ENCODE assay signal across 15 cellular contexts in genomic region chr7:1081931-1082401, GRCh38. TPM values are rescaled to one million over a fixed set of nuclear protein-coding genes. Genes with fewer than 3 reads are reported as not detected.
DNase-seq lines count a peak whose midpoint lies in the region; ATAC-seq and TF ChIP-seq lines count a peak whose summit lies in the region.
"Had no signal": no experiment of that assay in that cellular context is flagged by ENCODE, and none has a peak within 500 bp of the region (broad histone marks: within the 10 kb centered on the region; RNA-seq: fewer than 3 reads in every experiment).

No MANE protein-coding gene starts in this region.

- no peaks in the 10 kb centered on the region for H3K9me3 ChIP-seq in thyroid gland
- H3K9me3 ChIP-seq: HAP-1 had no signal

- intact Hi-C loops in thyroid gland (cut with DNase I), result no loop called here

- TF ChIP-seq RAD21 in Ishikawa (IDR thresholded peaks at IDR 0.05; ENCODE audit: low read depth), result no peak

- no peak overlapping the region for H3K4me3 ChIP-seq in thyroid gland (replicated peaks in 1 of 3)
- H3K4me3 ChIP-seq: HAP-1 had no signal

- no peaks in the 10 kb centered on the region for H3K27me3 ChIP-seq in thyroid gland
- H3K27me3 ChIP-seq: foreskin keratinocyte had no signal

- no peaks in the 10 kb centered on the region for H3K36me3 ChIP-seq in thyroid gland
- H3K36me3 ChIP-seq: HAP-1 had no signal

- peak; percentile 63; the same call in 1 of the 2 replicates for TF ChIP-seq EP300 in Ishikawa (IDR thresholded peaks at IDR 0.05; ENCODE audit: borderline replicate concordance)

- DNase-seq in COR-L47 (lab: John Stamatoyannopoulos, UW) (peak; percentile 60), RPMI7951 (ENCODE audit: low read depth) (peak; percentile 24), left kidney (ENCODE audit: low read depth, low spot score) (peak; percentile 86), occipital lobe (lab: John Stamatoyannopoulos, UW) (no peak), thyroid gland (no peak)
- DNase-seq in stimulated activated CD4-positive, alpha-beta T cell treated with anti-CD3 and anti-CD28 coated beads, Interleukin-4, amount 100 ng/mL, for 1 hour, result no peak
- DNase-seq: activated CD4-positive, alpha-beta T cell treated with anti-CD3 and anti-CD28 coated beads for 36 hours; activated T-cell treated with anti-CD3 and anti-CD28 coated beads, Interleukin-2, amount 50 U/mL, for 72 hours; amygdala; foreskin keratinocyte; stimulated activated naive CD4-positive, alpha-beta T cell treated with Interleukin-2 at 50 U/mL for 16 hours; SW 1271 had no signal

- ATAC-seq in GM21723 (IDR thresholded peaks at IDR 0.05; ENCODE audit: unreplicated experiment), result no peak
- ATAC-seq: activated CD4-positive, alpha-beta T cell treated with anti-CD3 and anti-CD28 coated beads for 36 hours; activated T-cell treated with anti-CD3 and anti-CD28 coated beads, Interleukin-2, amount 50 U/mL, for 72 hours; foreskin keratinocyte had no signal

- WGBS in thyroid gland, 2 donors, result 72 to 77% methylated on average over 27 to 31 of the region's 31 CpGs

- TF ChIP-seq POLR2A in thyroid gland (IDR thresholded peaks at IDR 0.05), result no peak

- H3K4me1 ChIP-seq in thyroid gland, result peaks cover 6% of the 10 kb centered on the region in 2 donors

- H3K27ac ChIP-seq in thyroid gland, result no peak overlapping the region
- H3K27ac ChIP-seq: foreskin keratinocyte had no signal

- no peak for TF ChIP-seq CTCF in thyroid gland (IDR thresholded peaks at IDR 0.05)

TF ChIP-seq in Ishikawa, 13 proteins besides CTCF, POLR2A, EP300 and RAD21:
- TF ChIP-seq FOXM1 (IDR thresholded peaks at IDR 0.05; ENCODE audit: borderline replicate concordance, low read depth) (no peak), TCF12 (IDR thresholded peaks at IDR 0.05; ENCODE audit: low read depth) (peak; percentile 88), CEBPB (IDR thresholded peaks at IDR 0.05) (no peak), TEAD4 (IDR thresholded peaks at IDR 0.05) (0 out of 2 replicates have a peak, but pooled peaks have one; percentile 23), YY1 (IDR thresholded peaks at IDR 0.05; ENCODE audit: low read depth) (no peak), EGR1 (IDR thresholded peaks at IDR 0.05) (no peak; the same call in none of the 2 replicates), CREB1 (IDR thresholded peaks at IDR 0.05; ENCODE audit: low read depth) (no peak), MAX (IDR thresholded peaks at IDR 0.05) (peak; percentile 42; the same call in 1 of the 2 replicates), TAF1 (IDR thresholded peaks at IDR 0.05; ENCODE audit: low read depth) (no peak), ZBTB7A (IDR thresholded peaks at IDR 0.05; ENCODE audit: low read depth) (no peak), REST (IDR thresholded peaks at IDR 0.05; ENCODE audit: low read depth) (no peak), USF1 (IDR thresholded peaks at IDR 0.05) (no peak), NFIC (IDR thresholded peaks at IDR 0.05) (no peak)

RNA-seq across cellular contexts. Expression of gene GPER1, which starts 5.9 kb away (rescaled TPM):
- 0.39 and 0.84 TPM in 2 replicates for total RNA-seq in RPMI7951 (2014; rRNA removed; shearing (Covaris generic))
- 1.1 TPM for total RNA-seq in occipital lobe
- 10 to 100 TPM; 12.5 to 29.2 (median 21.2) TPM for total RNA-seq in thyroid gland
- total RNA-seq: activated CD4-positive, alpha-beta T cell treated with anti-CD3 and anti-CD28 coated beads for 36 hours had no signal

RNA-seq across cellular contexts. Expression of gene GPR146, which starts 37.6 kb away (rescaled TPM):
- 1.7 and 5.0 TPM in 2 replicates for total RNA-seq in RPMI7951 (2014; rRNA removed; shearing (Covaris generic))
- 6.7 TPM for total RNA-seq in occipital lobe
- total RNA-seq in thyroid gland, result 10 to 100 TPM in 3 of 4 donors, 1 to 10 TPM in 1; 8.7 to 49.4 (median 32.7) TPM
- total RNA-seq: foreskin keratinocyte had no signal

Comparison
In these comparisons a context has a peak if more than half of its experiments do, and no peak if none do; other contexts are left out.
1. DNase-seq: peak in COR-L47 (single experiment), RPMI7951 (single experiment) and left kidney (single experiment); none in occipital lobe (single experiment), stimulated activated CD4-positive, alpha-beta T cell treated with anti-CD3 and anti-CD28 coated beads, Interleukin-4, amount 100 ng/mL, for 1 hour (single experiment) and thyroid gland (0 of 2).